In genomic region chr14:64478634-64479250, GRCh38 we compare ENCODE assay signal across 9 cellular contexts. TPM values are rescaled to one million over a fixed set of nuclear protein-coding genes. Genes with fewer than 3 reads are reported as not detected.
DNase-seq lines count a peak whose midpoint lies in the region; ATAC-seq, FAIRE-seq and TF ChIP-seq lines count a peak whose summit lies in the region.
"Had no signal": no experiment of that assay in that cellular context is flagged by ENCODE, and none has a peak within 500 bp of the region (broad histone marks: within the 10 kb centered on the region; RNA-seq: fewer than 3 reads in every experiment).

No MANE protein-coding gene starts in this region.

- H3K4me3 ChIP-seq in heart right ventricle: no peak overlapping the region
- H3K4me3 ChIP-seq in vagina: no peak overlapping the region

- H3K36me3 ChIP-seq in heart right ventricle (peaks cover 0 to 37% (median 0%) of the 10 kb centered on the region in 9 donors), vagina (no peaks in the 10 kb centered on the region)

- TF ChIP-seq CTCF in heart right ventricle (IDR thresholded peaks at IDR 0.05) (peak; percentile 12 to 68 (median 55)), RWPE1 (conservative IDR thresholded peaks at IDR 0.05; ENCODE audit: low read depth) (peak; percentile 56), vagina (IDR thresholded peaks at IDR 0.05) (peak in 2 of 3 experiments; percentile 31 to 35)

- peaks cover 0 to 5% (median 0%) of the 10 kb centered on the region in 9 donors for H3K4me1 ChIP-seq in heart right ventricle
- no peaks in the 10 kb centered on the region for H3K4me1 ChIP-seq in vagina

- DNase-seq in heart right ventricle: no peak
- no peak for DNase-seq in Right ventricle myocardium superior
- DNase-seq in RWPE1 (ENCODE audit: low spot score): peak; percentile 24
- peak in 1 of 2 donors; percentile 33 for DNase-seq in frontal cortex (ENCODE audit: low spot score in 2 of 2)
- no peak for DNase-seq in vagina (ENCODE audit: extremely low spot score in 2 of 2)
- no peak for DNase-seq in NCI-H2107 (lab: John Stamatoyannopoulos, UW)
- DNase-seq in T-helper 1 cell: no peak
- DNase-seq: NCI-H226 had no signal

- H3K27ac ChIP-seq in heart right ventricle (no peak overlapping the region), RWPE1 (no peak overlapping the region), vagina (no peak overlapping the region)

- ATAC-seq in heart right ventricle (no peak), Right ventricle myocardium superior (ENCODE audit: poor library complexity) (no peak), HG03196 (IDR thresholded peaks at IDR 0.05; ENCODE audit: unreplicated experiment) (no peak)

- no peak for TF ChIP-seq POLR2A in vagina (IDR thresholded peaks at IDR 0.05)

- no peaks in the 10 kb centered on the region for H3K27me3 ChIP-seq in heart right ventricle
- H3K27me3 ChIP-seq in vagina: no peaks in the 10 kb centered on the region

- CTCF ChIA-PET in RWPE1 (lab: Yijun Ruan, JAX): interaction anchor here (0.7 to 1.2 kb wide), 3 partner anchors 10 to 135 kb away, joined by 3 to 4 read pairs (median 4); no protein-coding TSS in a partner anchor

- peak; percentile 91 for FAIRE-seq in frontal cortex (lab: Jason Lieb, UNC)

- intact Hi-C loops in heart right ventricle (cut with DNase I): loop anchor here in 9 of 10 donors (2.0 to 10.0 kb wide), 7 partner anchors 41 to 136 kb away; no protein-coding TSS in a partner anchor
- intact Hi-C loops in Right ventricle myocardium superior (cut with DNase I): no loop called here
- intact Hi-C loops in vagina (cut with DNase I): no loop called here

- POLR2A ChIA-PET in RWPE1 (lab: Yijun Ruan, JAX; ENCODE audit: low non-redundant PET): no interaction called here

- H3K9me3 ChIP-seq in heart right ventricle (no peaks in the 10 kb centered on the region), vagina (no peaks in the 10 kb centered on the region)

RNA-seq across cellular contexts. Expression of gene AKAP5, which starts 13.4 kb away (rescaled TPM):
- total RNA-seq in heart right ventricle: under 1 TPM; 0.12 to 0.51 (median 0.20) TPM
- under 1 TPM; 0.07 to 0.09 TPM for polyA plus RNA-seq in heart right ventricle
- 0.16 TPM for total RNA-seq in Right ventricle myocardium superior
- total RNA-seq in frontal cortex: 37.5 TPM
- 0.49 TPM for total RNA-seq in vagina

RNA-seq across cellular contexts. Expression of gene ZBTB25, which starts 24.9 kb away (rescaled TPM):
- 10 to 100 TPM; 17.4 to 24.7 (median 21.2) TPM for total RNA-seq in heart right ventricle
- 10 to 100 TPM in 1 of 2 donors, 1 to 10 TPM in 1; 3.0 to 13.5 TPM for polyA plus RNA-seq in heart right ventricle
- total RNA-seq in Right ventricle myocardium superior: 15.2 TPM
- total RNA-seq in frontal cortex: 15.5 TPM
- 11.3 TPM for total RNA-seq in vagina

RNA-seq across cellular contexts. Expression of gene ZBTB1, which starts 25.8 kb away (rescaled TPM):
- total RNA-seq in heart right ventricle: 10 to 100 TPM; 17.4 to 26.4 (median 20.6) TPM
- 10 to 100 TPM in 1 of 2 donors, 1 to 10 TPM in 1; 5.6 to 26.0 TPM for polyA plus RNA-seq in heart right ventricle
- 21.5 TPM for total RNA-seq in Right ventricle myocardium superior
- total RNA-seq in frontal cortex: 52.2 TPM
- total RNA-seq in vagina: 48.9 TPM

Comparison
In these comparisons a context has a peak if more than half of its experiments do, and no peak if none do; other contexts are left out.
1. intact Hi-C loops: an anchor here in heart right ventricle (2.0 to 10.0 kb wide); none called in Right ventricle myocardium superior and vagina.
2. RNA of gene AKAP5, which starts 13.4 kb away (total RNA-seq): 37.5 TPM in frontal cortex (single experiment); 0.49 TPM in vagina (single experiment), 0.12 to 0.51 TPM in heart right ventricle and 0.16 TPM in Right ventricle myocardium superior (single experiment); every median in the first group is over 10 times any median in the second.
3. Peak in every context shown above with its lines, with median percentiles within 50 percentile points of each other: CTCF ChIP-seq.